ENCODE assay signal across 22 cellular contexts in the genomic region with DNA sequence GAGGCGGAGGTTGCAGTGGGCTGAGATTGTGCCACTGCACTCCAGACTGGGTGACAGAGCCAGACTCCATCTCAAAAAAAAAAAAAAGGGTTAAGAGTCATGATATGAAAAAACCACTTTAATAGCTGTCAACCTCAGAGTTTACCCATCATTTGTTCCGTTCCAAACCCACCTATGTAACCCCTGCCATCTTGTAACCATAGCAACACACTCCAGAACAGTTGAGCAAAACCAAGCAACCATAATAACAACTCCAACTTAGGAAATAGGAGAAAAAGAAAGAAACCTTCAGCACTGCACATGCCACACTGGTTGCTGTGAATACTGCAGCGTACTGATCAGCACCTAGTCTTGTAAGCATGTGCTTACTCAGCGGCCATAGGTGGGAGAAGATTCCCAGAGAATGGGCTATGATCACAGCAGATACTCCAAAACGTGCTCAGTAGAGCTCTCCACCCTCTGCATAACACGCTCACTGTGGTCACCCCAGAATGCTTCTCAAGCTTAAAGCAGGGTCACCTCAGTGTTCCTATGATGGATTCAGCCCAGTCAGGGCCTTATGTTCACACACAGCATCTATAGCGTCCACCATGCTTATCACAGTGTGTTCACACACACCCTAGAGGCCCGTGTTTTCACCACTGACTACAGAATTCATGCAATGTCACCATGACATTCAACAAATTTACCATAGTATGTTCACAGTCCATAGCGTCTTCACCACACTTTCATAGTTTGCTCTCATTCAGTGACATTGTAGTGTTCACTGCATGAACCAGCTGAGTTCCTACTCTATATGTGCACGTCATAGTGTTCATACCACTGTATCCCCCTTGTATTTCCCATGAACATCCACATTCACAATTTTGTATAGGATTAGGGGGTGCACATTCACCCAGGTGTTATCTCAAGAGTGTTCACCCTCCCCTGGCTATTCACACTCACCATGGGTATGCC. TPM values are rescaled to one million over a fixed set of nuclear protein-coding genes. Genes with fewer than 3 reads are reported as not detected.
"Had no signal": no experiment of that assay in that cellular context is flagged by ENCODE, and none has a peak within 500 bp of the region (broad histone marks: within the 10 kb centered on the region; RNA-seq: fewer than 3 reads in every experiment).

No MANE protein-coding gene starts in this region.

- H3K27ac Mint-ChIP-seq: activated naive CD4-positive, alpha-beta T cell treated with anti-CD3 and anti-CD28 coated beads, Interleukin-2, amount 50 U/mL, for 72 hours; activated T-helper 1 cell treated with anti-CD3 and anti-CD28 coated beads, Interleukin-12 subunit alpha, Interleukin-12 subunit beta, Interleukin-2, Interleukin-4 antibody, amounts not matched to agents 30 ng/mL and 10 ng/mL and 1 ng/mL, durations not matched to agents 14 hours and 24 hours and 36 hours; natural killer cell; WTC11 had no signal

- H3K4me3 Mint-ChIP-seq: activated T-helper 1 cell treated with anti-CD3 and anti-CD28 coated beads, Interleukin-12 subunit alpha, Interleukin-12 subunit beta, Interleukin-2, Interleukin-4 antibody, amounts not matched to agents 30 ng/mL and 10 ng/mL and 1 ng/mL, durations not matched to agents 14 hours and 24 hours and 36 hours; natural killer cell; WTC11 had no signal

- H3K4me1 Mint-ChIP-seq: WTC11 had no signal

- H3K9me3 ChIP-seq: esophagus squamous epithelium, gastrocnemius medialis, neutrophil, ovary, prostate gland, spleen, transverse colon had no signal

- ATAC-seq: gastrocnemius medialis, left ventricle myocardium superior, natural killer cell, WTC11 had no signal

- H3K9me3 Mint-ChIP-seq: activated naive CD4-positive, alpha-beta T cell treated with anti-CD3 and anti-CD28 coated beads, Interleukin-2, amount 50 U/mL, for 72 hours; activated T-helper 1 cell treated with anti-CD3 and anti-CD28 coated beads, Interleukin-12 subunit alpha, Interleukin-12 subunit beta, Interleukin-2, Interleukin-4 antibody, amounts not matched to agents 30 ng/mL and 10 ng/mL and 1 ng/mL, durations not matched to agents 14 hours and 24 hours and 36 hours; natural killer cell; WTC11 had no signal

- H3K36me3 ChIP-seq: esophagus squamous epithelium, gastrocnemius medialis, neutrophil, ovary, prostate gland, spleen, transverse colon had no signal

- H3K4me3 ChIP-seq: esophagus squamous epithelium, gastrocnemius medialis, ovary, prostate gland, spleen, transverse colon had no signal

- H3K27ac ChIP-seq: esophagus squamous epithelium, gastrocnemius medialis, neutrophil, ovary, prostate gland, spleen, transverse colon had no signal

- DNase-seq: activated CD4-positive, alpha-beta T cell treated with anti-CD3 and anti-CD28 coated beads for 4 hours; activated CD4-positive, alpha-beta T cell treated with anti-CD3 and anti-CD28 coated beads, Interleukin-2, amount 50 U/mL, for 48 hours; central memory CD4-positive, alpha-beta T cell; dermis blood vessel endothelial cell; effector memory CD4-positive, alpha-beta T cell; esophagus squamous epithelium; gastrocnemius medialis; hippocampal formation; left ventricle myocardium superior; midbrain; natural killer cell; ovary; stimulated activated CD4-positive, alpha-beta T cell treated with anti-CD3 and anti-CD28 coated beads, Interleukin-4, amount 100 ng/mL, for 24 hours; T-helper 9 cell; transverse colon had no signal

- H3K27me3 ChIP-seq: esophagus squamous epithelium, gastrocnemius medialis, neutrophil, ovary, spleen, transverse colon had no signal

- H3K36me3 Mint-ChIP-seq: activated naive CD4-positive, alpha-beta T cell treated with anti-CD3 and anti-CD28 coated beads, Interleukin-2, amount 50 U/mL, for 72 hours; natural killer cell; WTC11 had no signal

- H3K4me1 ChIP-seq: prostate gland, spleen, transverse colon had no signal

RNA-seq across cellular contexts. Expression of gene CILP, which starts 6.5 kb away (rescaled TPM):
- total RNA-seq: activated T-helper 1 cell treated with anti-CD3 and anti-CD28 coated beads, Interleukin-12 subunit alpha, Interleukin-12 subunit beta, Interleukin-2, Interleukin-4 antibody, amounts not matched to agents 30 ng/mL and 10 ng/mL and 1 ng/mL, durations not matched to agents 14 hours and 24 hours and 36 hours; dermis blood vessel endothelial cell; T-helper 1 cell treated with Interleukin-12 subunit alpha and Interleukin-12 subunit beta and Interleukin-4 antibody, amounts not matched to agents 30 ng/mL and 1 ng/mL, for 36 hours; WTC11 had no signal
